15 cellular contexts compared by ENCODE assay signal in the genomic region with DNA sequence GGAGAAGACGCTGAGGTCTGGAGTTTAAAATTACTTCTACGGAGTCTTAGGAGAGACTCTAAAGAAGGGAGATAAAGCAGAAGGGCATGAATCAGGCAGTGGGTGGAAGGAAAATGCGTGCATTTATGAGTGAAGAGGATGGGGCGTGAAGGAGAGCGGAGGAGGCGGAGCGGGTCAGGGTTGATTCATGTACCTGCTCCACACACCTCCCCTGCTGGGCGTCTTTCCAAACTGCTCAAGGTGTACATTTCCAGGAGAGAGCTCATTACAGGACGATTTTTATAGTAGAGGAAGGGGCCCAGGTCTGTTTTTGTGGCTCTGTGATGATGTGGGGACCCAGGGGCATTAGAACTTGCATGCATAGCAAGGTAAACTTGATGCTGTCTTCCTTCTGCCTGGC.
A peak's percentile ranks its signal among the peaks of the same experiment; 100 is the strongest.
DNase-seq lines count a peak whose midpoint lies in the region; ATAC-seq and TF ChIP-seq lines count a peak whose summit lies in the region.
"Had no signal": no experiment of that assay in that cellular context is flagged by ENCODE, and none has a peak within 500 bp of the region (broad histone marks: within the 10 kb centered on the region; RNA-seq: fewer than 3 reads in every experiment).

No MANE protein-coding gene starts in this region.

- dilution Hi-C loops in mammary epithelial cell (cut with HindIII; ENCODE audit: low sequenced_read_pairs), result no loop called here

- no TSS peak for BruUV-seq in MCF 10A (replicated peaks; lab: Mats Ljungman, UMichigan)
- BruUV-seq in mammary epithelial cell (replicated peaks; lab: Mats Ljungman, UMichigan), result no TSS peak

- H3K36me3 Mint-ChIP-seq in MCF 10A (ENCODE audit: insufficient read depth, unreplicated experiment) (no peaks in the 10 kb centered on the region), T-helper 17 cell (ENCODE audit: low read depth) (peaks cover under 1% of the 10 kb centered on the region), nephron progenitor cell (ENCODE audit: low read depth) (no peaks in the 10 kb centered on the region)
- H3K36me3 Mint-ChIP-seq: CD8-positive, alpha-beta T cell had no signal

- intact Hi-C loops in MCF 10A (cut with micrococcal nuclease) (no loop called here), mammary epithelial cell (cut with micrococcal nuclease) (no loop called here)

- POLR2A ChIA-PET in MCF 10A (lab: Yijun Ruan, JAX), result no interaction called here

- WGBS in mammary epithelial cell (ENCODE audit: low coverage, missing lambda C conversion rate), result 66% methylated on average over 9 of the region's 9 CpGs
- 81 to 82% methylated on average over 9 of the region's 9 CpGs for WGBS in upper lobe of left lung, 2 donors

- CTCF ChIA-PET in MCF 10A (lab: Yijun Ruan, JAX), result interaction anchor here (0.6 kb wide), 1 partner anchor 55 kb away, joined by 3 read pairs; no protein-coding TSS in a partner anchor
- CTCF ChIA-PET in mammary epithelial cell (lab: Charles Lee; ENCODE audit: low non-redundant PET), result no interaction called here

- H3K27me3 ChIP-seq in mammary epithelial cell (ENCODE audit: insufficient read depth, low read length) (no peaks in the 10 kb centered on the region), upper lobe of left lung (no peaks in the 10 kb centered on the region)
- H3K27me3 ChIP-seq: BLaER1 treated with 17β-estradiol and CSF1 and Interleukin-3, amounts not matched to agents 10 nM and 100 nM had no signal

- no peaks in the 10 kb centered on the region for H3K36me3 ChIP-seq in mammary epithelial cell (ENCODE audit: insufficient read depth, low read length)
- H3K36me3 ChIP-seq in upper lobe of left lung, result no peaks in the 10 kb centered on the region

- ATAC-seq in T-helper 17 cell (no peak), upper lobe of left lung (ENCODE audit: low FRiP score in 2 of 2) (no peak)
- ATAC-seq: CD8-positive, alpha-beta T cell; HepG2 had no signal

- H3K27ac ChIP-seq in mammary epithelial cell (ENCODE audit: insufficient read depth, low read depth, low read length) (no peak overlapping the region), upper lobe of left lung (no peak overlapping the region)
- H3K27ac ChIP-seq: BLaER1 treated with 17β-estradiol and CSF1 and Interleukin-3, amounts not matched to agents 10 nM and 100 nM had no signal

- no peaks in the 10 kb centered on the region for H3K4me1 ChIP-seq in mammary epithelial cell (ENCODE audit: insufficient read depth, low read length)
- no peaks in the 10 kb centered on the region for H3K4me1 ChIP-seq in upper lobe of left lung

- H3K4me3 ChIP-seq in mammary epithelial cell (replicated peaks in 1 of 3; ENCODE audit: insufficient read depth in 1 of 3, low read depth in 2 of 3, low read length in 3 of 3) (no peak overlapping the region), upper lobe of left lung (no peak overlapping the region), foreskin fibroblast (ENCODE audit: low read depth in 1 of 2, low read length in 2 of 2) (no peak overlapping the region)
- H3K4me3 ChIP-seq: BLaER1 treated with 17β-estradiol and CSF1 and Interleukin-3, amounts not matched to agents 10 nM and 100 nM had no signal

- in situ Hi-C loops in mammary epithelial cell (cut with MboI; ENCODE audit: low sequenced_read_pairs in 2 of 2), result no loop called here

- no peak for TF ChIP-seq EP300 in upper lobe of left lung (IDR thresholded peaks at IDR 0.05)

- TF ChIP-seq CTCF in MCF 10A (IDR thresholded peaks at IDR 0.05; ENCODE audit: unreplicated experiment) (no peak), mammary epithelial cell (conservative IDR thresholded peaks at IDR 0.05 in 1 of 2, IDR thresholded peaks at IDR 0.05 in 1 of 2; ENCODE audit: extremely low read depth in 1 of 2, insufficient read depth in 1 of 2, low read depth in 1 of 2, low read length in 2 of 2) (no peak), nephron progenitor cell (IDR thresholded peaks at IDR 0.05) (no peak), upper lobe of left lung (IDR thresholded peaks at IDR 0.05) (no peak), foreskin fibroblast (IDR thresholded peaks at IDR 0.05; ENCODE audit: low read depth, low read length) (no peak)

- H3K27me3 Mint-ChIP-seq in MCF 10A (ENCODE audit: insufficient read depth, unreplicated experiment) (no peaks in the 10 kb centered on the region), T-helper 17 cell (peaks cover 54% of the 10 kb centered on the region), nephron progenitor cell (ENCODE audit: low read depth, poor library complexity) (peaks cover 3% of the 10 kb centered on the region)

- no peaks in the 10 kb centered on the region for H3K9me3 Mint-ChIP-seq in MCF 10A (ENCODE audit: unreplicated experiment)
- no peaks in the 10 kb centered on the region for H3K9me3 Mint-ChIP-seq in nephron progenitor cell
- H3K9me3 Mint-ChIP-seq: CD8-positive, alpha-beta T cell; H9 had no signal

- H3K4me2 ChIP-seq in mammary epithelial cell (ENCODE audit: insufficient read depth, low read depth, low read length), result no peak overlapping the region
- H3K4me2 ChIP-seq: BLaER1 treated with 17β-estradiol and CSF1 and Interleukin-3, amounts not matched to agents 10 nM and 100 nM had no signal

- H4K20me1 ChIP-seq in mammary epithelial cell (ENCODE audit: insufficient read depth, low read length), result no peaks in the 10 kb centered on the region
- H4K20me1 ChIP-seq: BLaER1 treated with 17β-estradiol and CSF1 and Interleukin-3, amounts not matched to agents 10 nM and 100 nM had no signal

- no peak overlapping the region for H3K9ac ChIP-seq in mammary epithelial cell (ENCODE audit: insufficient read depth, low read length)
- H3K9ac ChIP-seq: BLaER1 treated with 17β-estradiol and CSF1 and Interleukin-3, amounts not matched to agents 10 nM and 100 nM had no signal

- H3K27ac Mint-ChIP-seq in MCF 10A (ENCODE audit: low read depth, unreplicated experiment) (no peak overlapping the region), T-helper 17 cell (peak overlapping the region; percentile 32), nephron progenitor cell (peak overlapping the region; percentile 31)
- H3K27ac Mint-ChIP-seq: B cell; CD8-positive, alpha-beta T cell had no signal

- H3K79me2 ChIP-seq in mammary epithelial cell (ENCODE audit: insufficient read depth, low read length), result no peaks in the 10 kb centered on the region

- DNase-seq in MCF 10A (ENCODE audit: unreplicated experiment) (peak; percentile 22), mammary epithelial cell (no peak), T-helper 17 cell (no peak), nephron progenitor cell (no peak), upper lobe of left lung (no peak), DMS53 treated with DMSO at 0.1 percent for 48 hours (lab: John Stamatoyannopoulos, UW; ENCODE audit: unreplicated experiment) (no peak), foreskin fibroblast (no peak)
- DNase-seq: CD8-positive, alpha-beta T cell; COR-L47; DMS 273 treated with DMSO at 0.1 percent for 48 hours; DMS53; H9 had no signal

- no peak overlapping the region for H2AFZ ChIP-seq in mammary epithelial cell (ENCODE audit: low read depth, low read length)

- peaks cover 5% of the 10 kb centered on the region for H3K4me1 Mint-ChIP-seq in MCF 10A (ENCODE audit: insufficient read depth, unreplicated experiment)
- H3K4me1 Mint-ChIP-seq in T-helper 17 cell, result no peaks in the 10 kb centered on the region
- H3K4me1 Mint-ChIP-seq in nephron progenitor cell, result peaks cover 40% of the 10 kb centered on the region
- H3K4me1 Mint-ChIP-seq: B cell, H9 had no signal

- H3K9me3 ChIP-seq in mammary epithelial cell (replicated peaks; ENCODE audit: insufficient read depth, low read length) (no peaks in the 10 kb centered on the region), T-helper 17 cell (ENCODE audit: control insufficient read depth, low read length, poor library complexity, severe bottlenecking) (no peaks in the 10 kb centered on the region), upper lobe of left lung (no peaks in the 10 kb centered on the region)
- H3K9me3 ChIP-seq: BLaER1 treated with 17β-estradiol and CSF1 and Interleukin-3, amounts not matched to agents 10 nM and 100 nM had no signal

- H3K4me3 Mint-ChIP-seq in MCF 10A (ENCODE audit: unreplicated experiment) (no peak overlapping the region), T-helper 17 cell (peak overlapping the region; percentile 45), nephron progenitor cell (no peak overlapping the region)
- H3K4me3 Mint-ChIP-seq: B cell; CD8-positive, alpha-beta T cell; H9 had no signal

- TF ChIP-seq POLR2A in upper lobe of left lung (IDR thresholded peaks at IDR 0.05), result no peak
